8 cellular contexts compared by ENCODE assay signal in genomic region chr6:55980627-55981211, GRCh38.
A peak's percentile ranks its signal among the peaks of the same experiment; 100 is the strongest.
DNase-seq lines count a peak whose midpoint lies in the region; ATAC-seq and TF ChIP-seq lines count a peak whose summit lies in the region.

No MANE protein-coding gene starts in this region.

- peak; percentile 48 to 74 (median 59) for TF ChIP-seq CTCF in body of pancreas (IDR thresholded peaks at IDR 0.05)

- TF ChIP-seq POLR2A in body of pancreas (IDR thresholded peaks at IDR 0.05), result no peak

- H3K27ac ChIP-seq in body of pancreas, result no peak overlapping the region

- H3K36me3 ChIP-seq in H7 (replicated peaks; ENCODE audit: control insufficient read depth, insufficient read depth, low read length) (no peaks in the 10 kb centered on the region), body of pancreas (replicated peaks in 1 of 2; ENCODE audit: insufficient read depth in 1 of 2, low read depth in 2 of 2) (no peaks in the 10 kb centered on the region)

- DNase-seq in COLO829 (ENCODE audit: low spot score) (peak; percentile 36), H7 (peak; percentile 44), NCI-H345 (lab: John Stamatoyannopoulos, UW) (peak; percentile 38), body of pancreas (peak in 3 of 4 donors; percentile 13 to 24 (median 22)), left kidney (ENCODE audit: low read depth, low spot score) (peak; percentile 73)

- H3K4me3 ChIP-seq in H7 (ENCODE audit: insufficient read depth, low read depth, low read length) (no peak overlapping the region), body of pancreas (no peak overlapping the region)

- H3K4me1 ChIP-seq in body of pancreas, result no peaks in the 10 kb centered on the region

- no peaks in the 10 kb centered on the region for H3K27me3 ChIP-seq in H7 (ENCODE audit: control insufficient read depth, insufficient read depth, low read length)
- no peaks in the 10 kb centered on the region for H3K27me3 ChIP-seq in body of pancreas

- intact Hi-C loops in body of pancreas (cut with DNase I), result loop anchor here (10.0 kb wide), 1 partner anchor 314 kb away; no protein-coding TSS in a partner anchor

- WGBS in body of pancreas, 2 donors, result 4 to 6% methylated on average over 1 of the region's 1 CpG

- H3K9me3 ChIP-seq in body of pancreas, result no peaks in the 10 kb centered on the region

- ATAC-seq in body of pancreas (peak; percentile 50), HG02642 (IDR thresholded peaks at IDR 0.05; ENCODE audit: poor library complexity, unreplicated experiment) (no peak), HG02571 (IDR thresholded peaks at IDR 0.05; ENCODE audit: unreplicated experiment) (no peak)
- no peak for ATAC-seq in activated CD4-positive, CD25-positive, alpha-beta regulatory T cell treated with anti-CD3 and anti-CD28 coated beads, Interleukin-2, amount 50 U/mL, for 24 hours

Comparison
In these comparisons a context has a peak if more than half of its experiments do, and no peak if none do; other contexts are left out.
1. DNase-seq: peak in every context shown above with its lines; median percentile 73 in left kidney; 44 in H7; 38 in NCI-H345; 36 in COLO829; 22 in body of pancreas.